ENCODE assay signal across 9 cellular contexts in the genomic region with DNA sequence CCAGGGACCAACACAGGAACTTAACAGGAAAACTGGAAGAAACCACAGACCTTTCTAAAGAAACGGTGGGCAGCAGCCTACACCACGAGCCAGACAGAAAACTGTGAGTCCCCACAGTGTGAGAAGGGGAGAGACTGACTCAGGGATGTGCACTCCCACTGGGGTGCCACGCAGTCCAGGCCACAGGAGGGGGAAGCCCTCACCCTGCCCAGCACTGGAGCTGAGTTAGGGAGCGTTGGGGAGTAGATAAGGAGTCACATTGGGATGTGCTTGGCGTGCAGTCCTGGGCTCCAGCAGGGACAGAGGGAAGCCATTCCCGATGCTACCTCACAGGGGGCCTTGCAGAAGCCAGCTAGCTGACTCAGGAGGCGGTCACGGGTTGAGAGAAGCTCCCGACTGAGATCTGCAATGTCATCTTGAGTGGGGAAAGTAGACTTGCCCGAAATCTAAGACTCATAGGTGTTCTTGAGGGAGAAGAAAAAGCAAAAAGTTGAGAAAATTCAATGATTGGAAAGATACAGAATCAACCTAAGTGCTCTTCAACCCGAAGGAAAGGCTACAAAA. TPM values are rescaled to one million over a fixed set of nuclear protein-coding genes. Genes with fewer than 3 reads are reported as not detected.
DNase-seq lines count a peak whose midpoint lies in the region; ATAC-seq and FAIRE-seq lines count a peak whose summit lies in the region.
"Had no signal": no experiment of that assay in that cellular context is flagged by ENCODE, and none has a peak within 500 bp of the region (broad histone marks: within the 10 kb centered on the region; RNA-seq: fewer than 3 reads in every experiment).

No MANE protein-coding gene starts in this region.

- H3K27ac Mint-ChIP-seq in CD8-positive, alpha-beta memory T cell = peak overlapping the region; percentile 80 to 98 (median 96)
- peak overlapping the region; percentile 87 for H3K27ac Mint-ChIP-seq in activated naive CD4-positive, alpha-beta T cell treated with anti-CD3 and anti-CD28 coated beads for 36 hours

- intact Hi-C loops in activated naive CD4-positive, alpha-beta T cell treated with anti-CD3 and anti-CD28 coated beads for 36 hours (cut with micrococcal nuclease) = loop anchor here (1.0 to 10.0 kb wide), 5 partner anchors 19 to 329 kb away; no protein-coding TSS in a partner anchor

- H3K36me3 Mint-ChIP-seq in CD8-positive, alpha-beta memory T cell = no peaks in the 10 kb centered on the region
- H3K36me3 Mint-ChIP-seq in activated naive CD4-positive, alpha-beta T cell treated with anti-CD3 and anti-CD28 coated beads for 36 hours (ENCODE audit: low read depth) = no peaks in the 10 kb centered on the region

- FAIRE-seq in RCC 7860 (lab: Jason Lieb, UNC) = no peak

- no peaks in the 10 kb centered on the region for H3K9me3 ChIP-seq in CD8-positive, alpha-beta memory T cell (ENCODE audit: low read length)

- peaks cover 8 to 17% of the 10 kb centered on the region in 2 donors for H3K27me3 Mint-ChIP-seq in CD8-positive, alpha-beta memory T cell
- H3K27me3 Mint-ChIP-seq in activated naive CD4-positive, alpha-beta T cell treated with anti-CD3 and anti-CD28 coated beads for 36 hours (ENCODE audit: low read depth) = peaks cover 8% of the 10 kb centered on the region

- peak in 4 of 5 donors; percentile 11 to 62 (median 22) for DNase-seq in CD8-positive, alpha-beta memory T cell
- DNase-seq in RCC 7860 (ENCODE audit: low spot score) (peak; percentile 42), GM19238 (ENCODE audit: insufficient read length, low spot score) (no peak), NCI-H1436 (lab: John Stamatoyannopoulos, UW) (no peak)
- DNase-seq in activated naive CD4-positive, alpha-beta T cell treated with anti-CD3 and anti-CD28 coated beads for 36 hours = peak; percentile 43
- DNase-seq in stimulated activated CD4-positive, alpha-beta T cell treated with anti-CD3 and anti-CD28 coated beads, Interleukin-1b, Interleukin-23, amount 100 ng/mL, for 24 hours (ENCODE audit: low read depth in 4 of 4, low spot score in 1 of 4) = peak; percentile 30 to 55 (median 38)
- DNase-seq: NCI-H774 had no signal

- peaks cover 29 to 49% (median 32%) of the 10 kb centered on the region in 3 donors for H3K4me1 Mint-ChIP-seq in CD8-positive, alpha-beta memory T cell
- peaks cover 42% of the 10 kb centered on the region for H3K4me1 Mint-ChIP-seq in activated naive CD4-positive, alpha-beta T cell treated with anti-CD3 and anti-CD28 coated beads for 36 hours (ENCODE audit: low read depth)

- no peaks in the 10 kb centered on the region for H3K36me3 ChIP-seq in CD8-positive, alpha-beta memory T cell (ENCODE audit: insufficient read depth, low read length)

- POLR2A ChIA-PET in CD8-positive, alpha-beta memory T cell (lab: Charles Lee) = no interaction called here

- peaks cover 21% of the 10 kb centered on the region for H3K4me1 ChIP-seq in CD8-positive, alpha-beta memory T cell (ENCODE audit: insufficient read depth, low read length)

- H3K27me3 ChIP-seq in CD8-positive, alpha-beta memory T cell (ENCODE audit: insufficient read depth, low read length, poor library complexity, severe bottlenecking) = peaks cover 3% of the 10 kb centered on the region

- no peak for ATAC-seq in GM21737 (IDR thresholded peaks at IDR 0.05; ENCODE audit: unreplicated experiment)
- ATAC-seq in GM21423 (IDR thresholded peaks at IDR 0.05; ENCODE audit: unreplicated experiment) = no peak

- H3K4me3 ChIP-seq in CD8-positive, alpha-beta memory T cell (ENCODE audit: low read length) = peak overlapping the region; percentile 47

- peak overlapping the region; percentile 77 for H3K27ac ChIP-seq in CD8-positive, alpha-beta memory T cell (ENCODE audit: low read depth, low read length)

- H3K4me3 Mint-ChIP-seq in CD8-positive, alpha-beta memory T cell = peak overlapping the region; percentile 65 to 90 (median 82)
- H3K4me3 Mint-ChIP-seq in activated naive CD4-positive, alpha-beta T cell treated with anti-CD3 and anti-CD28 coated beads for 36 hours = peak overlapping the region; percentile 62

- no peaks in the 10 kb centered on the region for H3K9me3 Mint-ChIP-seq in CD8-positive, alpha-beta memory T cell
- H3K9me3 Mint-ChIP-seq in activated naive CD4-positive, alpha-beta T cell treated with anti-CD3 and anti-CD28 coated beads for 36 hours = no peaks in the 10 kb centered on the region

- CTCF ChIA-PET in CD8-positive, alpha-beta memory T cell (lab: Charles Lee) = interaction anchor here (1.3 to 7.4 kb wide), 6 partner anchors 19 to 45 kb away, joined by 3 to 48 read pairs (median 6); partner anchors contain the start of gene SIGLEC10
- CTCF ChIA-PET in activated naive CD4-positive, alpha-beta T cell treated with anti-CD3 and anti-CD28 coated beads for 36 hours (lab: Charles Lee) = interaction anchor here (0.6 to 2.0 kb wide), 9 partner anchors 19 to 1430 kb away, joined by 3 to 7 read pairs (median 3); no protein-coding TSS in a partner anchor

RNA-seq across cellular contexts. Expression of gene SIGLEC8, which starts 17.3 kb away (rescaled TPM):
- not detected for total RNA-seq in CD8-positive, alpha-beta memory T cell
- not detected for polyA plus RNA-seq in CD8-positive, alpha-beta memory T cell
- total RNA-seq in activated naive CD4-positive, alpha-beta T cell treated with anti-CD3 and anti-CD28 coated beads for 36 hours = not detected

RNA-seq across cellular contexts. Expression of gene SIGLEC10, which starts 23.5 kb away (rescaled TPM):
- 1 to 10 TPM; 2.4 to 2.9 TPM for total RNA-seq in CD8-positive, alpha-beta memory T cell
- 1.1 TPM for polyA plus RNA-seq in CD8-positive, alpha-beta memory T cell
- total RNA-seq in activated naive CD4-positive, alpha-beta T cell treated with anti-CD3 and anti-CD28 coated beads for 36 hours = not detected

RNA-seq across cellular contexts. Expression of gene CEACAM18, which starts 37.4 kb away (rescaled TPM):
- total RNA-seq in CD8-positive, alpha-beta memory T cell = not detected
- not detected for polyA plus RNA-seq in CD8-positive, alpha-beta memory T cell
- total RNA-seq in activated naive CD4-positive, alpha-beta T cell treated with anti-CD3 and anti-CD28 coated beads for 36 hours = not detected

RNA-seq across cellular contexts. Expression of gene C19orf84, which starts 50.5 kb away (rescaled TPM):
- not detected for total RNA-seq in CD8-positive, alpha-beta memory T cell
- polyA plus RNA-seq in CD8-positive, alpha-beta memory T cell = not detected
- not detected for total RNA-seq in activated naive CD4-positive, alpha-beta T cell treated with anti-CD3 and anti-CD28 coated beads for 36 hours

RNA-seq across cellular contexts. Expression of gene LIM2, which starts 53.2 kb away (rescaled TPM):
- total RNA-seq in CD8-positive, alpha-beta memory T cell = under 1 TPM; 0.66 to 0.93 TPM
- polyA plus RNA-seq in CD8-positive, alpha-beta memory T cell = 0.38 TPM
- not detected for total RNA-seq in activated naive CD4-positive, alpha-beta T cell treated with anti-CD3 and anti-CD28 coated beads for 36 hours

Comparison
In these comparisons a context has a peak if more than half of its experiments do, and no peak if none do; other contexts are left out.
1. DNase-seq: peak in CD8-positive, alpha-beta memory T cell (4 of 5), RCC 7860 (single experiment), activated naive CD4-positive, alpha-beta T cell treated with anti-CD3 and anti-CD28 coated beads for 36 hours (single experiment) and stimulated activated CD4-positive, alpha-beta T cell treated with anti-CD3 and anti-CD28 coated beads, Interleukin-1b, Interleukin-23, amount 100 ng/mL, for 24 hours (4 of 4); none in GM19238 (single experiment) and NCI-H1436 (single experiment).